In genomic region chr20:31740656-31741323, GRCh38 we compare ENCODE assay signal across 11 cellular contexts. TPM values are rescaled to one million over a fixed set of nuclear protein-coding genes. Genes with fewer than 3 reads are reported as not detected.
DNase-seq lines count a peak whose midpoint lies in the region; ATAC-seq, FAIRE-seq and TF ChIP-seq lines count a peak whose summit lies in the region.
"Had no signal": no experiment of that assay in that cellular context is flagged by ENCODE, and none has a peak within 500 bp of the region (broad histone marks: within the 10 kb centered on the region; RNA-seq: fewer than 3 reads in every experiment).

No MANE protein-coding gene starts in this region.

- no peaks in the 10 kb centered on the region; the same call in 1 of the 2 replicates for H3K9me3 ChIP-seq in MG63
- no peaks in the 10 kb centered on the region for H3K9me3 ChIP-seq in endothelial cell of umbilical vein (replicated peaks; ENCODE audit: control insufficient read depth, insufficient read depth, low read length)
- no peaks in the 10 kb centered on the region for H3K9me3 ChIP-seq in neutrophil
- H3K9me3 ChIP-seq: colonic mucosa had no signal

- peak overlapping the region; percentile 92 for H3K9ac ChIP-seq in endothelial cell of umbilical vein (replicated peaks; ENCODE audit: extremely low read depth, insufficient read depth, low read length)

- H3K79me2 ChIP-seq in endothelial cell of umbilical vein (ENCODE audit: control insufficient read depth, insufficient read depth, low read length) = peaks cover 65% of the 10 kb centered on the region

- H3K27ac ChIP-seq in endothelial cell of umbilical vein (ENCODE audit: insufficient read depth, low read depth, low read length) (peak overlapping the region; percentile 79), neutrophil (peak overlapping the region; percentile 62)
- H3K27ac ChIP-seq: colonic mucosa had no signal

- H3K36me3 ChIP-seq in MG63 = peaks cover 43% of the 10 kb centered on the region
- no peaks in the 10 kb centered on the region for H3K36me3 ChIP-seq in endothelial cell of umbilical vein (ENCODE audit: control insufficient read depth in 2 of 2, extremely low read depth in 1 of 2, insufficient read depth in 2 of 2, low read length in 2 of 2)
- H3K36me3 ChIP-seq in neutrophil = no peaks in the 10 kb centered on the region
- H3K36me3 ChIP-seq: colonic mucosa had no signal

- no peaks in the 10 kb centered on the region for H3K9me3 Mint-ChIP-seq in T-helper 2 cell treated with Interferon-gamma antibody and Interleukin-4, amounts not matched to agents 5 μg/mL and 100 μg/mL, for 36 hours

- H3K4me1 ChIP-seq in endothelial cell of umbilical vein (ENCODE audit: control insufficient read depth, extremely low read depth, insufficient read depth, low read length) (peaks cover 21% of the 10 kb centered on the region), neutrophil (ENCODE audit: control insufficient read depth in 1 of 2, insufficient read depth in 1 of 2, low read depth in 1 of 2, low read length in 1 of 2) (peaks cover 40 to 41% of the 10 kb centered on the region in 2 experiments)
- H3K4me1 ChIP-seq: colonic mucosa had no signal

- peak overlapping the region; percentile 23 for H2AFZ ChIP-seq in endothelial cell of umbilical vein (ENCODE audit: low read depth, low read length)

- H3K9me1 ChIP-seq in endothelial cell of umbilical vein (replicated peaks; ENCODE audit: control insufficient read depth, extremely low read depth, insufficient read depth, low read length) = no peaks in the 10 kb centered on the region

- H3K4me1 Mint-ChIP-seq in T-helper 2 cell treated with Interferon-gamma antibody and Interleukin-4, amounts not matched to agents 5 μg/mL and 100 μg/mL, for 36 hours (ENCODE audit: low read depth) = peaks cover 5% of the 10 kb centered on the region

- CTCF ChIA-PET in endothelial cell of umbilical vein (lab: Charles Lee) = interaction anchor here (1.1 to 3.7 kb wide), 6 partner anchors 9 to 107 kb away, joined by 3 to 31 read pairs (median 6); no protein-coding TSS in a partner anchor

- ATAC-seq in GM21529 (IDR thresholded peaks at IDR 0.05; ENCODE audit: unreplicated experiment) (no peak), HG02678 (IDR thresholded peaks at IDR 0.05; ENCODE audit: unreplicated experiment) (no peak)

- H3K4me3 Mint-ChIP-seq in T-helper 2 cell treated with Interferon-gamma antibody and Interleukin-4, amounts not matched to agents 5 μg/mL and 100 μg/mL, for 36 hours = no peak overlapping the region

- dilution Hi-C loops in endothelial cell of umbilical vein (cut with MboI; ENCODE audit: extremely low pct_ligation_motif_present, low sequenced_read_pairs) = no loop called here

- no peak overlapping the region for H3K27ac Mint-ChIP-seq in T-helper 2 cell treated with Interferon-gamma antibody and Interleukin-4, amounts not matched to agents 5 μg/mL and 100 μg/mL, for 36 hours

- peaks cover 21% of the 10 kb centered on the region for H3K36me3 Mint-ChIP-seq in T-helper 2 cell treated with Interferon-gamma antibody and Interleukin-4, amounts not matched to agents 5 μg/mL and 100 μg/mL, for 36 hours (ENCODE audit: low read depth)

- TF ChIP-seq POLR2A in endothelial cell of umbilical vein (IDR thresholded peaks at IDR 0.05; ENCODE audit: low read depth, low read length) = no peak

- TF ChIP-seq CTCF in endothelial cell of umbilical vein (IDR thresholded peaks at IDR 0.05; ENCODE audit: extremely low read depth in 1 of 2, insufficient read depth in 1 of 2, low read depth in 1 of 2, low read length in 2 of 2) (no peak), neutrophil (IDR thresholded peaks at IDR 0.05) (no peak)

- DNase-seq in MG63 (no peak), endothelial cell of umbilical vein (ENCODE audit: low read depth, low spot score) (no peak), NCI-H146 (lab: John Stamatoyannopoulos, UW) (no peak)
- DNase-seq in T-helper 2 cell treated with Interferon-gamma antibody and Interleukin-4, amounts not matched to agents 5 μg/mL and 100 μg/mL, for 36 hours (ENCODE audit: low spot score) = no peak
- DNase-seq: activated naive CD4-positive, alpha-beta T cell treated with Interleukin-2 at 50 U/mL for 16 hours; colonic mucosa; stimulated activated CD4-positive, alpha-beta T cell treated with anti-CD3 and anti-CD28 coated beads, Interleukin-12 subunit alpha, Interleukin-12 subunit beta, amount 100 ng/mL, for 4 hours had no signal

- H3K4me2 ChIP-seq in endothelial cell of umbilical vein (ENCODE audit: insufficient read depth, low read length) = peak overlapping the region; percentile 93

- POLR2A ChIA-PET in endothelial cell of umbilical vein (lab: Charles Lee) = no interaction called here

- H3K4me3 ChIP-seq in GM08714 (ENCODE audit: low read length) (peak overlapping the region; percentile 92), MG63 (peak overlapping the region; percentile 90), endothelial cell of umbilical vein (replicated peaks in 1 of 3; ENCODE audit: insufficient read depth in 1 of 3, low read depth in 1 of 3, low read length in 3 of 3) (peak overlapping the region; percentile 5 to 99 (median 97)), neutrophil (ENCODE audit: low read depth in 1 of 2, low read length in 1 of 2) (no peak overlapping the region)

- no peaks in the 10 kb centered on the region for H4K20me1 ChIP-seq in endothelial cell of umbilical vein (replicated peaks; ENCODE audit: control insufficient read depth, extremely low read depth, insufficient read depth, low read length)

- intact Hi-C loops in endothelial cell of umbilical vein (cut with micrococcal nuclease) = no loop called here

- no TSS peak for BruUV-seq in endothelial cell of umbilical vein (replicated peaks; lab: Mats Ljungman, UMichigan)

- no peaks in the 10 kb centered on the region for H3K27me3 Mint-ChIP-seq in T-helper 2 cell treated with Interferon-gamma antibody and Interleukin-4, amounts not matched to agents 5 μg/mL and 100 μg/mL, for 36 hours (ENCODE audit: low read depth)

- FAIRE-seq in endothelial cell of umbilical vein (lab: Jason Lieb, UNC) = no peak

- H3K27me3 ChIP-seq in MG63 (no peaks in the 10 kb centered on the region), endothelial cell of umbilical vein (ENCODE audit: control insufficient read depth in 2 of 2, insufficient read depth in 2 of 2, low read length in 2 of 2) (no peaks in the 10 kb centered on the region), neutrophil (no peaks in the 10 kb centered on the region)
- H3K27me3 ChIP-seq: colonic mucosa had no signal

TF ChIP-seq in endothelial cell of umbilical vein, 7 proteins besides CTCF, POLR2A, EP300 and RAD21:
- TF ChIP-seq JUN (IDR thresholded peaks at IDR 0.05; ENCODE audit: borderline replicate concordance, insufficient read depth, insufficient read length, low read depth) = no peak
- TF ChIP-seq MYC (IDR thresholded peaks at IDR 0.05; ENCODE audit: low read depth, low read length) = no peak
- no peak for TF ChIP-seq POLR2AphosphoS5 (IDR thresholded peaks at IDR 0.05; ENCODE audit: insufficient read depth, low read depth, low read length)
- no peak for TF ChIP-seq GATA2 (IDR thresholded peaks at IDR 0.05; ENCODE audit: insufficient read depth, insufficient read length, low read depth, low read length)
- no peak for TF ChIP-seq MAX (IDR thresholded peaks at IDR 0.05; ENCODE audit: insufficient read depth, insufficient read length)

RNA-seq across cellular contexts. Expression of gene TPX2, which starts 1.7 kb away (rescaled TPM):
- 123 and 139 TPM in 2 replicates for total RNA-seq in MG63 (2014; rRNA removed; shearing (Covaris generic); ENCODE audit: low replicate concordance)
- 112 and 114 TPM in 2 replicates for total RNA-seq in endothelial cell of umbilical vein
- polyA plus RNA-seq in endothelial cell of umbilical vein = 18.1 and 24.8 TPM in 2 replicates
- polyA plus RNA-seq in endothelial cell of umbilical vein (2011; cell fraction: cytosol; rRNA removed) = 39.5 and 43.6 TPM in 2 replicates
- 41.7 and 54.4 TPM in 2 replicates for polyA plus RNA-seq in endothelial cell of umbilical vein (2011; cell fraction: nucleus; rRNA removed)
- 50.0 and 107 TPM in 2 replicates for polyA plus RNA-seq in endothelial cell of umbilical vein (2012)
- 27.3 and 29.8 TPM in 2 replicates for polyA minus RNA-seq in endothelial cell of umbilical vein
- polyA minus RNA-seq in endothelial cell of umbilical vein (2011; cell fraction: cytosol; rRNA and poly(A)+ RNA removed) = 70.3 TPM
- 22.2 and 35.1 TPM in 2 replicates for polyA minus RNA-seq in endothelial cell of umbilical vein (2011; cell fraction: nucleus; rRNA and poly(A)+ RNA removed)

RNA-seq across cellular contexts. Expression of gene BCL2L1, which starts 18.1 kb away (rescaled TPM):
- total RNA-seq in MG63 (2014; rRNA removed; shearing (Covaris generic); ENCODE audit: low replicate concordance) = 63.0 and 64.2 TPM in 2 replicates
- total RNA-seq in endothelial cell of umbilical vein = 101 and 105 TPM in 2 replicates
- 78.0 and 81.3 TPM in 2 replicates for polyA plus RNA-seq in endothelial cell of umbilical vein
- polyA plus RNA-seq in endothelial cell of umbilical vein (2011; cell fraction: cytosol; rRNA removed) = 78.4 and 83.9 TPM in 2 replicates
- polyA plus RNA-seq in endothelial cell of umbilical vein (2011; cell fraction: nucleus; rRNA removed) = 42.9 and 43.5 TPM in 2 replicates
- polyA plus RNA-seq in endothelial cell of umbilical vein (2012) = 74.2 and 97.0 TPM in 2 replicates
- polyA minus RNA-seq in endothelial cell of umbilical vein = 72.0 and 73.5 TPM in 2 replicates
- polyA minus RNA-seq in endothelial cell of umbilical vein (2011; cell fraction: cytosol; rRNA and poly(A)+ RNA removed) = 22.6 TPM
- 27.9 and 30.0 TPM in 2 replicates for polyA minus RNA-seq in endothelial cell of umbilical vein (2011; cell fraction: nucleus; rRNA and poly(A)+ RNA removed)

Comparison
In these comparisons a context has a peak if more than half of its experiments do, and no peak if none do; other contexts are left out.
1. H3K4me3 ChIP-seq: peak in GM08714 (single experiment), MG63 (single experiment) and endothelial cell of umbilical vein (3 of 3); none in neutrophil (0 of 2).